In genomic region chr16:89448656-89449055, GRCh38 we compare ENCODE assay signal across 1 cellular context.
TF ChIP-seq lines count a peak whose summit lies in the region.

No MANE protein-coding gene starts in this region.

TF ChIP-seq in HepG2, 621 proteins besides CTCF, POLR2A, EP300 and RAD21 (continued from another document):
- no peak for TF ChIP-seq CEBPB (IDR thresholded peaks at IDR 0.05; ENCODE audit: borderline replicate concordance, low read depth, low read length)
- TF ChIP-seq, protein P1, sequence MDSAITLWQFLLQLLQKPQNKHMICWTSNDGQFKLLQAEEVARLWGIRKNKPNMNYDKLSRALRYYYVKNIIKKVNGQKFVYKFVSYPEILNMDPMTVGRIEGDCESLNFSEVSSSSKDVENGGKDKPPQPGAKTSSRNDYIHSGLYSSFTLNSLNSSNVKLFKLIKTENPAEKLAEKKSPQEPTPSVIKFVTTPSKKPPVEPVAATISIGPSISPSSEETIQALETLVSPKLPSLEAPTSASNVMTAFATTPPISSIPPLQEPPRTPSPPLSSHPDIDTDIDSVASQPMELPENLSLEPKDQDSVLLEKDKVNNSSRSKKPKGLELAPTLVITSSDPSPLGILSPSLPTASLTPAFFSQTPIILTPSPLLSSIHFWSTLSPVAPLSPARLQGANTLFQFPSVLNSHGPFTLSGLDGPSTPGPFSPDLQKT (CRISPR knock-in tag; IDR thresholded peaks at IDR 0.05; ENCODE audit: borderline replicate concordance), result no peak
- TF ChIP-seq, protein P2, sequence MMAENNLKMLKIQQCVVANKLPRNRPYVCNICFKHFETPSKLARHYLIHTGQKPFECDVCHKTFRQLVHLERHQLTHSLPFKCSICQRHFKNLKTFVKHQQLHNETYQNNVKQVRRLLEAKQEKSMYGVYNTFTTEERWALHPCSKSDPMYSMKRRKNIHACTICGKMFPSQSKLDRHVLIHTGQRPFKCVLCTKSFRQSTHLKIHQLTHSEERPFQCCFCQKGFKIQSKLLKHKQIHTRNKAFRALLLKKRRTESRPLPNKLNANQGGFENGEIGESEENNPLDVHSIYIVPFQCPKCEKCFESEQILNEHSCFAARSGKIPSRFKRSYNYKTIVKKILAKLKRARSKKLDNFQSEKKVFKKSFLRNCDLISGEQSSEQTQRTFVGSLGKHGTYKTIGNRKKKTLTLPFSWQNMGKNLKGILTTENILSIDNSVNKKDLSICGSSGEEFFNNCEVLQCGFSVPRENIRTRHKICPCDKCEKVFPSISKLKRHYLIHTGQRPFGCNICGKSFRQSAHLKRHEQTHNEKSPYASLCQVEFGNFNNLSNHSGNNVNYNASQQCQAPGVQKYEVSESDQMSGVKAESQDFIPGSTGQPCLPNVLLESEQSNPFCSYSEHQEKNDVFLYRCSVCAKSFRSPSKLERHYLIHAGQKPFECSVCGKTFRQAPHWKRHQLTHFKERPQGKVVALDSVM (CRISPR knock-in tag; IDR thresholded peaks at IDR 0.05), result no peak
- TF ChIP-seq, protein P3, sequence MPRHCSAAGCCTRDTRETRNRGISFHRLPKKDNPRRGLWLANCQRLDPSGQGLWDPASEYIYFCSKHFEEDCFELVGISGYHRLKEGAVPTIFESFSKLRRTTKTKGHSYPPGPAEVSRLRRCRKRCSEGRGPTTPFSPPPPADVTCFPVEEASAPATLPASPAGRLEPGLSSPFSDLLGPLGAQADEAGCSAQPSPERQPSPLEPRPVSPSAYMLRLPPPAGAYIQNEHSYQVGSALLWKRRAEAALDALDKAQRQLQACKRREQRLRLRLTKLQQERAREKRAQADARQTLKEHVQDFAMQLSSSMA (CRISPR knock-in tag; IDR thresholded peaks at IDR 0.05), result no peak
- no peak for TF ChIP-seq SOX13 (IDR thresholded peaks at IDR 0.05)
- TF ChIP-seq SOX13 (CRISPR knock-in tag; conservative IDR thresholded peaks at IDR 0.05 in 1 of 2, IDR thresholded peaks at IDR 0.05 in 1 of 2), result no peak
- TF ChIP-seq E2F2 (CRISPR knock-in tag; IDR thresholded peaks at IDR 0.05; ENCODE audit: borderline replicate concordance), result no peak
- TF ChIP-seq MXD4 (CRISPR knock-in tag; IDR thresholded peaks at IDR 0.05), result no peak
- TF ChIP-seq SPEN (CRISPR knock-in tag; IDR thresholded peaks at IDR 0.05; ENCODE audit: low read depth), result no peak
- no peak for TF ChIP-seq ZNF839 (CRISPR knock-in tag; IDR thresholded peaks at IDR 0.05; ENCODE audit: borderline replicate concordance)
- TF ChIP-seq ZNF337 (CRISPR knock-in tag; IDR thresholded peaks at IDR 0.05; ENCODE audit: borderline replicate concordance, low read depth), result no peak
